ENCODE assay signal across 8 cellular contexts in genomic region chr1:23693599-23693998, GRCh38. TPM values are rescaled to one million over a fixed set of nuclear protein-coding genes. Genes with fewer than 3 reads are reported as not detected.
A peak's percentile ranks its signal among the peaks of the same experiment; 100 is the strongest.
DNase-seq lines count a peak whose midpoint lies in the region; ATAC-seq, FAIRE-seq and TF ChIP-seq lines count a peak whose summit lies in the region.
"Had no signal": no experiment of that assay in that cellular context is flagged by ENCODE, and none has a peak within 500 bp of the region (broad histone marks: within the 10 kb centered on the region; RNA-seq: fewer than 3 reads in every experiment).

No MANE protein-coding gene starts in this region.

- no peak overlapping the region for H3K23ac ChIP-seq in H9 (ENCODE audit: insufficient read length, low read depth, low read length)

- peaks cover 0 to 3% of the 10 kb centered on the region in 2 experiments; a peak in 3 of 5 replicates for H3K9me3 Mint-ChIP-seq in H9

- TF ChIP-seq POLR2A in endothelial cell of umbilical vein (IDR thresholded peaks at IDR 0.05; ENCODE audit: low read depth, low read length) (no peak), erythroblast (IDR thresholded peaks at IDR 0.05; ENCODE audit: low read length) (no peak)

- no peaks in the 10 kb centered on the region for H3K27me3 Mint-ChIP-seq in H9 (ENCODE audit: low read depth)

- no peak overlapping the region for H2AK5ac ChIP-seq in H9 (ENCODE audit: insufficient read length, low read length)

- no peak overlapping the region for H2BK120ac ChIP-seq in H9 (ENCODE audit: low read depth, low read length, poor library complexity, severe bottlenecking)

- H3K14ac ChIP-seq in H9 (ENCODE audit: insufficient read depth, low read length): no peak overlapping the region

- H3T11ph ChIP-seq in H9 (ENCODE audit: low read length): no peak overlapping the region

- intact Hi-C loops in endothelial cell of umbilical vein (cut with micrococcal nuclease): loop anchor here (2.0 kb wide), 1 partner anchor 139 kb away; no protein-coding TSS in a partner anchor
- intact Hi-C loops in psoas muscle (cut with DNase I): loop anchor here (2.0 to 10.0 kb wide), 2 partner anchors 49 to 51 kb away; partner anchors contain the start of gene ELOA (in 2 of the 2)

- H2BK20ac ChIP-seq in H9 (ENCODE audit: low read depth, low read length, poor library complexity, severe bottlenecking): no peak overlapping the region

- H3K9me1 ChIP-seq in endothelial cell of umbilical vein (replicated peaks; ENCODE audit: control insufficient read depth, extremely low read depth, insufficient read depth, low read length): no peaks in the 10 kb centered on the region

- BruUV-seq in endothelial cell of umbilical vein (replicated peaks; lab: Mats Ljungman, UMichigan): no TSS peak

- H3K4me1 ChIP-seq in H9 (ENCODE audit: insufficient read depth, low read length): peaks cover 4% of the 10 kb centered on the region; the same call in 1 of the 2 replicates
- peaks cover 30% of the 10 kb centered on the region for H3K4me1 ChIP-seq in endothelial cell of umbilical vein (ENCODE audit: control insufficient read depth, extremely low read depth, insufficient read depth, low read length)
- H3K4me1 ChIP-seq in psoas muscle: peaks cover 51% of the 10 kb centered on the region

- no peak overlapping the region for H3K56ac ChIP-seq in H9 (ENCODE audit: insufficient read length, low read depth, low read length)

- dilution Hi-C loops in endothelial cell of umbilical vein (cut with MboI; ENCODE audit: extremely low pct_ligation_motif_present, low sequenced_read_pairs): no loop called here

- H2BK12ac ChIP-seq in H9 (ENCODE audit: insufficient read length, low read depth, low read length): no peak overlapping the region

- WGBS in H9 (ENCODE audit: extremely low coverage, insufficient read length, low lambda C conversion rate): no CpG with 5 or more reads among the region's 2 CpGs
- WGBS in psoas muscle, 3 donors: 68 to 78% (median 69%) methylated on average over 2 of the region's 2 CpGs

- peaks cover 37% of the 10 kb centered on the region; the same call in 1 of the 2 replicates for H3K79me2 ChIP-seq in H9 (ENCODE audit: insufficient read depth, low read length)
- H3K79me2 ChIP-seq in endothelial cell of umbilical vein (ENCODE audit: control insufficient read depth, insufficient read depth, low read length): peaks cover 70% of the 10 kb centered on the region

- no peak overlapping the region for H2BK15ac ChIP-seq in H9 (ENCODE audit: low read depth, low read length)

- H3K4me3 ChIP-seq in endothelial cell of umbilical vein (replicated peaks in 1 of 3; ENCODE audit: insufficient read depth in 1 of 3, low read depth in 1 of 3, low read length in 3 of 3) (peak overlapping the region in 2 of 3 experiments; percentile 88 to 96), psoas muscle (peak overlapping the region; percentile 88)

- H2AFZ ChIP-seq in H9 (ENCODE audit: low read length) (no peak overlapping the region), endothelial cell of umbilical vein (ENCODE audit: low read depth, low read length) (no peak overlapping the region)

- H3K4ac ChIP-seq in H9 (ENCODE audit: low read depth, low read length): no peak overlapping the region

- no peaks in the 10 kb centered on the region for H4K20me1 ChIP-seq in H9 (ENCODE audit: control insufficient read depth, insufficient read depth, insufficient read length)
- peaks cover 8% of the 10 kb centered on the region for H4K20me1 ChIP-seq in endothelial cell of umbilical vein (replicated peaks; ENCODE audit: control insufficient read depth, extremely low read depth, insufficient read depth, low read length)

- H3K36me3 ChIP-seq in endothelial cell of umbilical vein (ENCODE audit: control insufficient read depth in 2 of 2, extremely low read depth in 1 of 2, insufficient read depth in 2 of 2, low read length in 2 of 2) (peaks cover 37% of the 10 kb centered on the region in 2 experiments), psoas muscle (ENCODE audit: insufficient read depth in 1 of 2, low read depth in 1 of 2) (peaks cover 32 to 64% of the 10 kb centered on the region in 2 donors)

- H4K5ac ChIP-seq in H9 (ENCODE audit: insufficient read length, low read depth, low read length): no peak overlapping the region

- peak overlapping the region; percentile 96 to 97 for H3K4me3 Mint-ChIP-seq in H9

- POLR2A ChIA-PET in endothelial cell of umbilical vein (lab: Charles Lee): interaction anchor here (0.6 kb wide), 1 partner anchor 377 kb away, joined by 3 read pairs; no protein-coding TSS in a partner anchor

- peaks cover 38 to 40% of the 10 kb centered on the region in 2 experiments for H3K4me1 Mint-ChIP-seq in H9

- H2BK5ac ChIP-seq in H9 (ENCODE audit: insufficient read length, low read length): no peak overlapping the region

- TF ChIP-seq CTCF in H9 (conservative IDR thresholded peaks at IDR 0.05): no peak
- no peak for TF ChIP-seq CTCF in endothelial cell of umbilical vein (IDR thresholded peaks at IDR 0.05; ENCODE audit: extremely low read depth in 1 of 2, insufficient read depth in 1 of 2, low read depth in 1 of 2, low read length in 2 of 2)
- no peak for TF ChIP-seq CTCF in psoas muscle (IDR thresholded peaks at IDR 0.05)

- H3K27me3 ChIP-seq in H9 (ENCODE audit: insufficient read depth, low read length) (no peaks in the 10 kb centered on the region), endothelial cell of umbilical vein (ENCODE audit: control insufficient read depth in 2 of 2, insufficient read depth in 2 of 2, low read length in 2 of 2) (no peaks in the 10 kb centered on the region), psoas muscle (ENCODE audit: insufficient read depth in 3 of 3, low read length in 2 of 3) (no peaks in the 10 kb centered on the region)
- H3K27me3 ChIP-seq: ascending aorta had no signal

- no peak overlapping the region for H3K27ac ChIP-seq in H9 (ENCODE audit: insufficient read length, low read depth, low read length)
- no peak overlapping the region for H3K27ac ChIP-seq in endothelial cell of umbilical vein (ENCODE audit: insufficient read depth, low read depth, low read length)
- H3K27ac ChIP-seq in psoas muscle: peak overlapping the region; percentile 90
- H3K27ac ChIP-seq: ascending aorta had no signal

- no peak for ATAC-seq in psoas muscle

- H3K9me3 ChIP-seq in H9 (ENCODE audit: control insufficient read depth, low read depth, low read length): no peaks in the 10 kb centered on the region
- H3K9me3 ChIP-seq in endothelial cell of umbilical vein (replicated peaks; ENCODE audit: control insufficient read depth, insufficient read depth, low read length): no peaks in the 10 kb centered on the region
- H3K9me3 ChIP-seq in psoas muscle: no peaks in the 10 kb centered on the region
- H3K9me3 ChIP-seq: ascending aorta had no signal

- H3K4me2 ChIP-seq in H9 (ENCODE audit: insufficient read depth, insufficient read length, low read length) (peak overlapping the region; percentile 73), endothelial cell of umbilical vein (ENCODE audit: insufficient read depth, low read length) (peak overlapping the region; percentile 97)

- peaks cover 6% of the 10 kb centered on the region for H3K23me2 ChIP-seq in H9 (ENCODE audit: insufficient read length, low read depth, low read length, poor library complexity, severe bottlenecking)

- H3K18ac ChIP-seq in H9 (ENCODE audit: insufficient read length, low read depth, low read length): no peak overlapping the region

- H3K9ac ChIP-seq in H9 (ENCODE audit: extremely low read depth, insufficient read length, low read length) (peak overlapping the region; percentile 93), endothelial cell of umbilical vein (replicated peaks; ENCODE audit: extremely low read depth, insufficient read depth, low read length) (peak overlapping the region; percentile 93)

- no peak for FAIRE-seq in endothelial cell of umbilical vein (lab: Jason Lieb, UNC)

- CTCF ChIA-PET in endothelial cell of umbilical vein (lab: Charles Lee): interaction anchor here (1.6 kb wide), 1 partner anchor 50 kb away, joined by 4 read pairs; the partner anchor contains the start of gene ELOA

- DNase-seq in H9 (no peak), RKO (ENCODE audit: low spot score) (peak; percentile 79), endothelial cell of umbilical vein (ENCODE audit: low read depth, low spot score) (no peak), psoas muscle (no peak), D341Med (ENCODE audit: low spot score) (no peak), erythroblast (lab: John Stamatoyannopoulos, UW) (no peak)
- no peak for DNase-seq in central memory CD4-positive, alpha-beta T cell

- peak overlapping the region in 2 of 3 experiments; percentile 86 to 97; a peak in 5 of 7 replicates for H3K27ac Mint-ChIP-seq in H9

- H3K36me3 Mint-ChIP-seq in H9 (ENCODE audit: insufficient read depth in 1 of 3, low read depth in 3 of 3): peaks cover 64 to 66% (median 66%) of the 10 kb centered on the region in 3 experiments

- H3K79me1 ChIP-seq in H9 (ENCODE audit: insufficient read depth, low read depth, low read length, poor library complexity, severe bottlenecking): peaks cover 22% of the 10 kb centered on the region

- H4K91ac ChIP-seq in H9 (ENCODE audit: insufficient read length, low read depth, low read length): no peak overlapping the region

- no peak overlapping the region for H4K8ac ChIP-seq in H9 (replicated peaks; ENCODE audit: insufficient read length, low read depth, low read length)

RNA-seq across cellular contexts. Expression of gene RPL11, which starts 2.0 kb away (rescaled TPM):
- total RNA-seq in H9 (2021): 1,617 and 1,618 TPM in 2 replicates
- 1,084 and 1,169 TPM in 2 replicates for total RNA-seq in endothelial cell of umbilical vein
- 656 and 861 TPM in 2 replicates for polyA plus RNA-seq in endothelial cell of umbilical vein
- 1,857 and 2,097 TPM in 2 replicates for polyA plus RNA-seq in endothelial cell of umbilical vein (2011; cell fraction: cytosol; rRNA removed)
- 491 and 654 TPM in 2 replicates for polyA plus RNA-seq in endothelial cell of umbilical vein (2011; cell fraction: nucleus; rRNA removed)
- 2,376 and 2,717 TPM in 2 replicates for polyA plus RNA-seq in endothelial cell of umbilical vein (2012)
- polyA minus RNA-seq in endothelial cell of umbilical vein: 532 and 552 TPM in 2 replicates
- polyA minus RNA-seq in endothelial cell of umbilical vein (2011; cell fraction: cytosol; rRNA and poly(A)+ RNA removed): 533 TPM
- polyA minus RNA-seq in endothelial cell of umbilical vein (2011; cell fraction: nucleus; rRNA and poly(A)+ RNA removed): 123 and 143 TPM in 2 replicates
- 100 to 1,000 TPM; 486 to 688 (median 592) TPM for total RNA-seq in psoas muscle
- 1,000 to 10,000 TPM in 2 of 3 donors, 100 to 1,000 TPM in 1; 842 to 1,926 (median 1,102) TPM for polyA plus RNA-seq in psoas muscle

RNA-seq across cellular contexts. Expression of gene ELOA, which starts 49.7 kb away (rescaled TPM):
- total RNA-seq in H9 (2021) (66.2 and 69.0 TPM in 2 replicates), endothelial cell of umbilical vein (41.0 and 42.6 TPM in 2 replicates), psoas muscle (10 to 100 TPM; 41.4 to 68.9 (median 52.3) TPM)
- polyA plus RNA-seq in endothelial cell of umbilical vein (10.8 and 11.9 TPM in 2 replicates), psoas muscle (10 to 100 TPM; 19.8 to 53.1 (median 36.2) TPM)
- 16.0 and 17.0 TPM in 2 replicates for polyA plus RNA-seq in endothelial cell of umbilical vein (2011; cell fraction: cytosol; rRNA removed)
- polyA plus RNA-seq in endothelial cell of umbilical vein (2011; cell fraction: nucleus; rRNA removed): 27.4 and 29.5 TPM in 2 replicates
- 17.3 and 31.8 TPM in 2 replicates for polyA plus RNA-seq in endothelial cell of umbilical vein (2012)
- 16.6 and 17.9 TPM in 2 replicates for polyA minus RNA-seq in endothelial cell of umbilical vein
- polyA minus RNA-seq in endothelial cell of umbilical vein (2011; cell fraction: cytosol; rRNA and poly(A)+ RNA removed): 23.2 TPM
- polyA minus RNA-seq in endothelial cell of umbilical vein (2011; cell fraction: nucleus; rRNA and poly(A)+ RNA removed): 9.1 and 10.1 TPM in 2 replicates
